ENCODE assay signal across 34 cellular contexts in the genomic region with DNA sequence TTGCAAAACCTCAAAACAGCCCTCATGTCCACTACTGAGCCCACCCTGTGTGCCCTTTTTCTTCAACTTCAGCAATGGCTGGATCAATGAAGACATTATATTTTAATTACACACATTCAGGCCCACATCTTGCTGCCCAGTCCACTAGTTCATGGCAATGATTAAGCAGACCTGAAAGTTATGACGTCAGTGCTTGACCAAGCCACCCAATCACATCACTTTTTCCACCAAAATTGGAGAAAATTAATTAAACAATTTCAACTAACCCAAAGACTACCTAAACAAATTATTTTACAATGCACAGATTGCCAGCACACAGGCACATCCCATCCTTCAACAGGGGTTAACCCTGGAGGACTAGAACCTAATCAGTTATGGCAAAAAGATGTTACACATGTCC.
"Had no signal": no experiment of that assay in that cellular context is flagged by ENCODE, and none has a peak within 500 bp of the region (broad histone marks: within the 10 kb centered on the region; RNA-seq: fewer than 3 reads in every experiment).

No MANE protein-coding gene starts in this region.

- H3K4me3 ChIP-seq: adrenal gland, ascending aorta, body of pancreas, breast epithelium, cardiac muscle cell had no signal

- H3K9me3 ChIP-seq: adrenal gland, ascending aorta, body of pancreas, breast epithelium had no signal

- H3K36me3 ChIP-seq: adrenal gland, ascending aorta, brain microvascular endothelial cell, breast epithelium, cardiac muscle cell had no signal

- ATAC-seq: activated naive CD4-positive, alpha-beta T cell treated with anti-CD3 and anti-CD28 coated beads, Interleukin-2, amount 50 U/mL, for 72 hours; activated naive CD8-positive, alpha-beta T cell treated with anti-CD3 and anti-CD28 coated beads, Interleukin-2, amount 50 U/mL, for 24 hours; activated T-cell treated with anti-CD3 and anti-CD28 coated beads, Interleukin-2, amount 50 U/mL, for 4 hours; activated T-cell treated with anti-CD3 and anti-CD28 coated beads, Interleukin-2, amount 50 U/mL, for 72 hours; activated T-helper 17 cell treated with anti-CD3 and anti-CD28 coated beads, Interleukin-2, amount 50 U/mL, for 72 hours; body of pancreas had no signal

- DNase-seq: activated effector memory CD4-positive, alpha-beta T cell treated with anti-CD3 and anti-CD28 coated beads, Interleukin-2, amount 50 U/mL, for 16 hours; activated effector memory CD4-positive, alpha-beta T cell treated with Interleukin-2 at 50 U/mL for 16 hours; activated gamma-delta T cell; activated gamma-delta T cell treated with Interleukin-2 at 50 U/mL for 16 hours; activated naive CD4-positive, alpha-beta T cell; activated naive CD4-positive, alpha-beta T cell treated with anti-CD3 and anti-CD28 coated beads for 36 hours; activated naive CD4-positive, alpha-beta T cell treated with anti-CD3 and anti-CD28 coated beads, Interleukin-2, amount 10 ng/mL, durations not matched to agents 7 days and 5 days; activated naive CD4-positive, alpha-beta T cell treated with anti-CD3 and anti-CD28 coated beads, Interleukin-2, amount 50 U/mL, for 16 hours; activated naive CD4-positive, alpha-beta T cell treated with Interleukin-2 at 50 U/mL for 16 hours; activated naive CD8-positive, alpha-beta T cell treated with anti-CD3 and anti-CD28 coated beads for 36 hours; activated naive CD8-positive, alpha-beta T cell treated with anti-CD3 and anti-CD28 coated beads, Interleukin-2, amount 10 ng/mL, durations not matched to agents 7 days and 5 days; activated naive CD8-positive, alpha-beta T cell treated with anti-CD3 and anti-CD28 coated beads, Interleukin-2, amount 50 U/mL, for 24 hours; activated T-cell treated with anti-CD3 and anti-CD28 coated beads, Interleukin-2, amount 50 U/mL, for 1 hour; activated T-cell treated with anti-CD3 and anti-CD28 coated beads, Interleukin-2, amount 50 U/mL, for 24 hours; activated T-cell treated with anti-CD3 and anti-CD28 coated beads, Interleukin-2, amount 50 U/mL, for 4 hours; activated T-cell treated with anti-CD3 and anti-CD28 coated beads, Interleukin-2, amount 50 U/mL, for 48 hours; activated T-cell treated with anti-CD3 and anti-CD28 coated beads, Interleukin-2, amount 50 U/mL, for 72 hours; adrenal gland; amniotic stem cell; amygdala; anterior cingulate cortex; aorta; body of pancreas; brain microvascular endothelial cell; caudate nucleus; central memory CD4-positive, alpha-beta T cell; cerebellar nuclear complex had no signal

- H3K4me1 ChIP-seq: adrenal gland, ascending aorta, body of pancreas, breast epithelium had no signal

- H3K27ac ChIP-seq: adrenal gland, ascending aorta, body of pancreas, brain microvascular endothelial cell, breast epithelium, cardiac muscle cell had no signal

- FAIRE-seq: astrocyte, bronchial epithelial cell had no signal

- H3K27me3 ChIP-seq: adrenal gland, ascending aorta, body of pancreas, brain microvascular endothelial cell, breast epithelium, cardiac muscle cell had no signal
